In genomic region chr18:2906522-2907458, GRCh38 we compare ENCODE assay signal across 8 cellular contexts. TPM values are rescaled to one million over a fixed set of nuclear protein-coding genes. Genes with fewer than 3 reads are reported as not detected.
DNase-seq lines count a peak whose midpoint lies in the region; ATAC-seq and TF ChIP-seq lines count a peak whose summit lies in the region.

No MANE protein-coding gene starts in this region.

- H3K4me3 ChIP-seq in fibroblast of the aortic adventitia (ENCODE audit: low read depth, low read length) (peak overlapping the region; percentile 37), osteoblast (ENCODE audit: insufficient read depth, low read length) (peak overlapping the region; percentile 72)

- H3K4me2 ChIP-seq in osteoblast (ENCODE audit: insufficient read depth, low read length) = peak overlapping the region; percentile 80

- peak overlapping the region; percentile 76 for H2AFZ ChIP-seq in osteoblast (ENCODE audit: low read length)

- no peaks in the 10 kb centered on the region for H3K4me1 ChIP-seq in osteoblast (ENCODE audit: insufficient read depth, low read length)

- no peaks in the 10 kb centered on the region for H3K9me3 ChIP-seq in osteoblast (ENCODE audit: low read depth, low read length)

- peak; percentile 51 for ATAC-seq in GM21786 (IDR thresholded peaks at IDR 0.05; ENCODE audit: unreplicated experiment)

- peaks cover 4% of the 10 kb centered on the region for H4K20me1 ChIP-seq in osteoblast (ENCODE audit: insufficient read depth, low read length)

- peak overlapping the region; percentile 48 for H3K27ac ChIP-seq in osteoblast (ENCODE audit: low read depth, low read length)

- peak; percentile 23 for DNase-seq in NAMALWA (ENCODE audit: low spot score)
- peak; percentile 41 for DNase-seq in activated T-cell treated with anti-CD3 and anti-CD28 coated beads for 24 hours (ENCODE audit: low read depth)
- DNase-seq in fibroblast of the aortic adventitia (ENCODE audit: low read depth) = no peak
- DNase-seq in osteoblast (ENCODE audit: insufficient read length, low spot score, missing footprints) = peak; percentile 96
- DNase-seq in occipital lobe (lab: John Stamatoyannopoulos, UW) = no peak
- no peak for DNase-seq in SHP77 treated with DMSO at 0.1 percent for 48 hours (lab: John Stamatoyannopoulos, UW)

- peaks cover 5% of the 10 kb centered on the region for H3K27me3 ChIP-seq in osteoblast (ENCODE audit: insufficient read depth, low read length)

- H3K79me2 ChIP-seq in osteoblast (ENCODE audit: insufficient read depth, low read length) = no peaks in the 10 kb centered on the region

- peak; percentile 32; the same call in 2 of the 3 replicates for TF ChIP-seq CTCF in GM12872 (IDR thresholded peaks at IDR 0.05; ENCODE audit: insufficient read depth, low read depth, low read length)
- peak; percentile 28 for TF ChIP-seq CTCF in fibroblast of the aortic adventitia (IDR thresholded peaks at IDR 0.05; ENCODE audit: insufficient read depth, low read length)
- peak; percentile 16 for TF ChIP-seq CTCF in osteoblast (IDR thresholded peaks at IDR 0.05; ENCODE audit: extremely low read depth, low read depth, low read length)

- peaks cover 8% of the 10 kb centered on the region for H3K36me3 ChIP-seq in osteoblast (ENCODE audit: insufficient read depth, low read length)

RNA-seq across cellular contexts. Expression of gene EMILIN2, which starts 60.0 kb away (rescaled TPM):
- total RNA-seq in fibroblast of the aortic adventitia (ENCODE audit: low replicate concordance) (11.2 and 76.0 TPM in 2 replicates), osteoblast (4.3 and 5.0 TPM in 2 replicates), occipital lobe (2.0 TPM)

Comparison
In these comparisons a context has a peak if more than half of its experiments do, and no peak if none do; other contexts are left out.
1. DNase-seq: peak in NAMALWA (single experiment), activated T-cell treated with anti-CD3 and anti-CD28 coated beads for 24 hours (single experiment) and osteoblast (single experiment); none in fibroblast of the aortic adventitia (single experiment), occipital lobe (single experiment) and SHP77 treated with DMSO at 0.1 percent for 48 hours (single experiment).
2. Peak in every context shown above with its lines, with median percentiles within 50 percentile points of each other: CTCF ChIP-seq.